Comparison of ENCODE assay signal across 8 cellular contexts in the genomic region with DNA sequence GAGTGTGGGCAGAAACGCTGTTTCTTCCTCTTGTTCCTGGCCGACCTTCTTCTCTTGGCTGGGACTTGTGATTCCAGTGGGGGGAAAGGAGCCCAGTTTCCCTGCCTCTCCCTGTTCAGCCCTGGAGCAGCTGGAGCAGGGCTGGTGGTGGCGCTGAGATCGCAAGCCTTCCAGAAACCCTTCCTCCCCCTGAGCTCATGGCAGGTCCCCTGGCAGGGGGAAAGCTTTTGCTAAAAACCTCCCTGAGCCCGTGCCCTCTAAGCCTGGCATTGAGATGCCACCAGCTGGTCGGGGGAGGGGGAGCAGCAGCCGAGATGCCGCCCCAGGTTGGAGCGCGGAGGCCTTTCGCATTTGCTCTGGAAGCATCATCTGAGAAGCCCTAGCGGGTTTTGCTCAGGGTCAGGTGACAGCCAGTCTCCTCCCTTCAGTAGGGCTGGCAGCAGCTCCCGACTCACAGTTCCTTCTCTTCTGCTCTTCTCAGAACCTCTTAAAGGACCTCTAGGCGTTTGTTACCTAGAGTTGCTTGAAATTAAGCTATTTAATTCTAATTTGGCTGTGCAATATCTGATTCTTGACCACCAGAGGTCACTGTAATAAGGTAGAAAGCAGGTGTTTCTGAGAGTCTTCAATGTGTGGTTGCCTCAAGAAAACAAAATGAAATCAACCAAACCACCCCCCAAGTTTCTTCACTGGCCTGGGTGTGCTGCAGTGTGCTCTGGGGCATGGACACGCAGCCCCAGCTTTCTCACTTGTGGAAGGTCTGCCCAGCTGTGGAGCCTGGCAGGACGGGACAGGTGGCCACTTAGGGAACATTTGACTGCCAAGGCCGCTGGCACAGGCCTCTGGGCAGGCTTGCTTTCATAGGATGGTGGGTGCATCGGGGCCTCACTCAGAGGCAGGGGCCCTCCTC.
A peak's percentile ranks its signal among the peaks of the same experiment; 100 is the strongest.
DNase-seq lines count a peak whose midpoint lies in the region; ATAC-seq and TF ChIP-seq lines count a peak whose summit lies in the region.

No MANE protein-coding gene starts in this region.

- DNase-seq in A172 (ENCODE audit: low spot score) (peak; percentile 23), GM06990 (ENCODE audit: extremely low read depth, insufficient read length) (peak; percentile 14), NCI-H2107 (lab: John Stamatoyannopoulos, UW) (peak; percentile 1), brain microvascular endothelial cell (peak; percentile 7), lower lobe of right lung (no peak)
- no peak for DNase-seq in activated CD4-positive, alpha-beta T cell treated with anti-CD3 and anti-CD28 coated beads for 1 hour

- H3K27me3 ChIP-seq in GM06990 (replicated peaks; ENCODE audit: control insufficient read depth, insufficient read depth, low read length) (no peaks in the 10 kb centered on the region; the same call in 1 of the 2 replicates), brain microvascular endothelial cell (replicated peaks) (no peaks in the 10 kb centered on the region), lower lobe of right lung (ENCODE audit: low read depth) (peaks cover 33% of the 10 kb centered on the region)

- no peaks in the 10 kb centered on the region for H3K4me1 ChIP-seq in lower lobe of right lung

- ATAC-seq in lower lobe of right lung (no peak), HG02885 (IDR thresholded peaks at IDR 0.05; ENCODE audit: poor library complexity, unreplicated experiment) (no peak), HG03342 (IDR thresholded peaks at IDR 0.05; ENCODE audit: unreplicated experiment) (no peak)

- in situ Hi-C loops in brain microvascular endothelial cell (cut with HindIII; ENCODE audit: low pct_ligation_motif_present, low sequenced_read_pairs) = no loop called here

- H3K4me3 ChIP-seq in GM06990 (replicated peaks; ENCODE audit: low read depth, low read length) (no peak overlapping the region), brain microvascular endothelial cell (ENCODE audit: low read depth, low read length) (no peak overlapping the region), lower lobe of right lung (no peak overlapping the region)

- intact Hi-C loops in lower lobe of right lung (cut with DNase I) = loop anchor here (10.0 kb wide), 1 partner anchor 602 kb away; no protein-coding TSS in a partner anchor

- H3K9me3 ChIP-seq in lower lobe of right lung = no peaks in the 10 kb centered on the region

- H3K27ac ChIP-seq in brain microvascular endothelial cell = no peak overlapping the region
- no peak overlapping the region for H3K27ac ChIP-seq in lower lobe of right lung

- H3K36me3 ChIP-seq in GM06990 (ENCODE audit: control insufficient read depth, insufficient read depth, low read length) (no peaks in the 10 kb centered on the region), brain microvascular endothelial cell (replicated peaks) (no peaks in the 10 kb centered on the region), lower lobe of right lung (no peaks in the 10 kb centered on the region)

- TF ChIP-seq CTCF in GM06990 (IDR thresholded peaks at IDR 0.05; ENCODE audit: insufficient read depth, low read length, poor library complexity, severe bottlenecking) (peak; percentile 44), brain microvascular endothelial cell (IDR thresholded peaks at IDR 0.05; ENCODE audit: low read depth, low read length, missing control alignments) (peak; percentile 60), lower lobe of right lung (IDR thresholded peaks at IDR 0.05) (peak; percentile 44)

Comparison
In these comparisons a context has a peak if more than half of its experiments do, and no peak if none do; other contexts are left out.
1. DNase-seq: peak in A172 (single experiment), GM06990 (single experiment), NCI-H2107 (single experiment) and brain microvascular endothelial cell (single experiment); none in lower lobe of right lung (single experiment) and activated CD4-positive, alpha-beta T cell treated with anti-CD3 and anti-CD28 coated beads for 1 hour (single experiment).
2. Peak in every context shown above with its lines, with median percentiles within 50 percentile points of each other: CTCF ChIP-seq.